In genomic region chr12:5148880-5149279, GRCh38 we compare ENCODE assay signal across 35 cellular contexts.
"Had no signal": no experiment of that assay in that cellular context is flagged by ENCODE, and none has a peak within 500 bp of the region (broad histone marks: within the 10 kb centered on the region; RNA-seq: fewer than 3 reads in every experiment).

No MANE protein-coding gene starts in this region.

- H3K4me1 Mint-ChIP-seq: activated CD4-positive, alpha-beta T cell treated with anti-CD3 and anti-CD28 coated beads, Interleukin-2, amount 10 ng/mL, durations not matched to agents 24 days and 14 days; activated naive CD8-positive, alpha-beta T cell treated with anti-CD3 and anti-CD28 coated beads for 36 hours; activated T-helper 17 cell treated with anti-CD3 and anti-CD28 coated beads, Interleukin-2, amount 50 U/mL, for 72 hours had no signal

- H3K27me3 ChIP-seq: brain microvascular endothelial cell, Peyer's patch had no signal

- H3K9ac ChIP-seq: KMS-11, SK-N-SH had no signal

- H3K4me2 ChIP-seq: KMS-11, SK-N-SH had no signal

- H3K36me3 ChIP-seq: brain microvascular endothelial cell, Peyer's patch, SJSA1 had no signal

- H3K27ac ChIP-seq: brain microvascular endothelial cell, KMS-11, Peyer's patch, SJSA1 had no signal

- DNase-seq: activated CD4-positive, alpha-beta T cell treated with anti-CD3 and anti-CD28 coated beads, Interleukin-2, amount 10 ng/mL, durations not matched to agents 24 days and 14 days; activated CD4-positive, alpha-beta T cell treated with anti-CD3 and anti-CD28 coated beads, Interleukin-2, amount 50 U/mL, for 4 hours; activated CD8-positive, alpha-beta T cell treated with anti-CD3 and anti-CD28 coated beads for 36 hours; activated effector memory CD4-positive, alpha-beta T cell treated with anti-CD3 and anti-CD28 coated beads, Interleukin-2, amount 50 U/mL, for 16 hours; activated naive CD4-positive, alpha-beta T cell; activated naive CD4-positive, alpha-beta T cell treated with anti-CD3 and anti-CD28 coated beads, Interleukin-2, amount 50 U/mL, for 16 hours; activated naive CD8-positive, alpha-beta T cell treated with anti-CD3 and anti-CD28 coated beads for 36 hours; activated T-cell treated with anti-CD3 and anti-CD28 coated beads, Interleukin-2, amount 50 U/mL, for 1 hour; activated T-cell treated with anti-CD3 and anti-CD28 coated beads, Interleukin-2, amount 50 U/mL, for 72 hours; amniotic stem cell; aorta; brain microvascular endothelial cell; MM.1S; MV-4-11; NCI-H1092; NCI-H1417; NCI-H187 treated with DMSO at 0.1 percent for 48 hours; NCI-H2081; NCI-H2171 treated with DMSO at 0.1 percent for 48 hours; NCI-H226; NCI-H446 treated with DMSO at 0.1 percent for 48 hours; NCI-H524; NCI-H748 treated with DMSO at 0.1 percent for 48 hours; NK-92 treated with Interleukin-12 subunit alpha and Interleukin-12 subunit beta, amount 100 ng/mL, for 24 hours; PC-3; Peyer's patch; RPMI8226; SHP77 treated with DMSO at 0.1 percent for 48 hours; SK-N-SH had no signal

- H3K4me1 ChIP-seq: Peyer's patch, SJSA1 had no signal

- H3K36me3 Mint-ChIP-seq: activated naive CD8-positive, alpha-beta T cell treated with anti-CD3 and anti-CD28 coated beads for 36 hours had no signal

- H3K27me3 Mint-ChIP-seq: activated CD4-positive, alpha-beta T cell treated with anti-CD3 and anti-CD28 coated beads, Interleukin-2, amount 10 ng/mL, durations not matched to agents 24 days and 14 days had no signal

- FAIRE-seq: TTC549 had no signal

- H3K4me3 Mint-ChIP-seq: activated CD4-positive, alpha-beta T cell treated with anti-CD3 and anti-CD28 coated beads, Interleukin-2, amount 10 ng/mL, durations not matched to agents 24 days and 14 days; activated CD8-positive, alpha-beta T cell treated with anti-CD3 and anti-CD28 coated beads for 36 hours; activated naive CD8-positive, alpha-beta T cell treated with anti-CD3 and anti-CD28 coated beads for 36 hours; activated T-cell treated with anti-CD3 and anti-CD28 coated beads, Interleukin-2, amount 50 U/mL, for 72 hours; activated T-helper 17 cell treated with anti-CD3 and anti-CD28 coated beads, Interleukin-2, amount 50 U/mL, for 72 hours; T-helper 1 cell treated with Interleukin-12 subunit alpha and Interleukin-12 subunit beta and Interleukin-4 antibody, amounts not matched to agents 30 μg/mL and 1 μg/mL, for 36 hours; T-helper 2 cell treated with Interferon-gamma antibody and Interleukin-4, amounts not matched to agents 5 μg/mL and 100 μg/mL, for 36 hours had no signal

- H3K9me3 Mint-ChIP-seq: activated CD4-positive, alpha-beta T cell treated with anti-CD3 and anti-CD28 coated beads, Interleukin-2, amount 10 ng/mL, durations not matched to agents 24 days and 14 days; activated CD8-positive, alpha-beta T cell treated with anti-CD3 and anti-CD28 coated beads for 36 hours; activated naive CD8-positive, alpha-beta T cell treated with anti-CD3 and anti-CD28 coated beads for 36 hours; activated T-cell treated with anti-CD3 and anti-CD28 coated beads, Interleukin-2, amount 50 U/mL, for 72 hours; activated T-helper 17 cell treated with anti-CD3 and anti-CD28 coated beads, Interleukin-2, amount 50 U/mL, for 72 hours; T-helper 1 cell treated with Interleukin-12 subunit alpha and Interleukin-12 subunit beta and Interleukin-4 antibody, amounts not matched to agents 30 μg/mL and 1 μg/mL, for 36 hours; T-helper 2 cell treated with Interferon-gamma antibody and Interleukin-4, amounts not matched to agents 5 μg/mL and 100 μg/mL, for 36 hours had no signal

- H3K4me3 ChIP-seq: Peyer's patch, SJSA1 had no signal

- H3K27ac Mint-ChIP-seq: activated CD4-positive, alpha-beta T cell treated with anti-CD3 and anti-CD28 coated beads, Interleukin-2, amount 10 ng/mL, durations not matched to agents 24 days and 14 days; activated CD8-positive, alpha-beta T cell treated with anti-CD3 and anti-CD28 coated beads for 36 hours; activated naive CD8-positive, alpha-beta T cell treated with anti-CD3 and anti-CD28 coated beads for 36 hours; activated T-cell treated with anti-CD3 and anti-CD28 coated beads, Interleukin-2, amount 50 U/mL, for 72 hours; activated T-helper 17 cell treated with anti-CD3 and anti-CD28 coated beads, Interleukin-2, amount 50 U/mL, for 72 hours; T-helper 1 cell treated with Interleukin-12 subunit alpha and Interleukin-12 subunit beta and Interleukin-4 antibody, amounts not matched to agents 30 μg/mL and 1 μg/mL, for 36 hours; T-helper 2 cell treated with Interferon-gamma antibody and Interleukin-4, amounts not matched to agents 5 μg/mL and 100 μg/mL, for 36 hours had no signal

- H3K9me3 ChIP-seq: Peyer's patch, SJSA1, SK-N-SH had no signal
